11 cellular contexts compared by ENCODE assay signal in the genomic region with DNA sequence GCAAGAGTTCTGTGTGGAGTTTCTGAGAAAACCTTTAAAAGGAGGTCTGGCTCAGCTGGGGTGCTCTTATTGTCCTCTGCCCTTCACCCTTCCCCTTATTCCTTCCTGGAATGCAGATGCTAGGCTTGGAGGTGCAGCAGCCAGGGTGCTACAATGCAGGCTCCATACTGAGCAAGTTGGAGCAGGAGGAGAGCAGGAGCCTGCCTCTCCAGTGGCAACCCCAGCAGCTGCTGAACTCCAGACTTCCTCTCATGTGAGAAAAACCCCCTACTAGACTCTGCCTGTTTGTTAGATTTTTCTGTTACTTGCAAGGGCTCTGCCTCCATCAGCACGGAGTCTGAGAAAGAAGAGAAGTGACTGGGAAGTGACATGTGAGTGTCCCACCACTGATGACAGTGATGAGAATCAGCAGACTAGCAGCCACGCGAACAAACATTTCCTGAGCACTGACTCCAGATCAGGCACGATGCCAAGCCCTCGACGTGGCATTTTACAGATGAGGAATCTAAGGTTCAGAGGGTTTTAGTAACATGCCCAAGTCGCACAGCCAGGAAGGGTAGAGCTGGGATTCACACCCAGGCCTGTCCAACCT. TPM values are rescaled to one million over a fixed set of nuclear protein-coding genes. Genes with fewer than 3 reads are reported as not detected.
DNase-seq lines count a peak whose midpoint lies in the region; ATAC-seq and TF ChIP-seq lines count a peak whose summit lies in the region.
"Had no signal": no experiment of that assay in that cellular context is flagged by ENCODE, and none has a peak within 500 bp of the region (broad histone marks: within the 10 kb centered on the region; RNA-seq: fewer than 3 reads in every experiment).

No MANE protein-coding gene starts in this region.

- H4K5ac ChIP-seq in H9 (ENCODE audit: insufficient read length, low read depth, low read length): no peak overlapping the region

- H3K9me2 ChIP-seq in hepatocyte (replicated peaks; ENCODE audit: insufficient read depth): no peaks in the 10 kb centered on the region

- H3K4me3 Mint-ChIP-seq in H9: no peak overlapping the region
- H3K4me3 Mint-ChIP-seq: IgD-negative memory B cell had no signal

- H2AFZ ChIP-seq in H9 (ENCODE audit: low read length) (no peak overlapping the region), hepatocyte (no peak overlapping the region)

- peaks cover 0 to 11% (median 4%) of the 10 kb centered on the region in 3 experiments; a peak in 4 of 7 replicates for H3K36me3 Mint-ChIP-seq in H9 (ENCODE audit: insufficient read depth in 1 of 3, low read depth in 3 of 3)

- H3K4me1 Mint-ChIP-seq in H9: peaks cover 0 to 2% of the 10 kb centered on the region in 2 experiments; a peak in 2 of 4 replicates

- no peak overlapping the region for H2BK120ac ChIP-seq in H9 (ENCODE audit: low read depth, low read length, poor library complexity, severe bottlenecking)

- H3K18ac ChIP-seq in H9 (ENCODE audit: insufficient read length, low read depth, low read length): no peak overlapping the region

- no peak overlapping the region for H3K9ac ChIP-seq in H9 (ENCODE audit: extremely low read depth, insufficient read length, low read length)

- no peak overlapping the region; the same call in 1 of the 2 replicates for H3K14ac ChIP-seq in H9 (ENCODE audit: insufficient read depth, low read length)

- H2BK12ac ChIP-seq in H9 (ENCODE audit: insufficient read length, low read depth, low read length): no peak overlapping the region

- H4K20me1 ChIP-seq in H9 (ENCODE audit: control insufficient read depth, insufficient read depth, insufficient read length) (no peaks in the 10 kb centered on the region), hepatocyte (ENCODE audit: insufficient read depth, poor library complexity, severe bottlenecking) (no peaks in the 10 kb centered on the region)

- no peaks in the 10 kb centered on the region for H3K4me1 ChIP-seq in H9 (ENCODE audit: insufficient read depth, low read length)
- H3K4me1 ChIP-seq in hepatocyte (ENCODE audit: insufficient read depth): no peaks in the 10 kb centered on the region

- H2BK5ac ChIP-seq in H9 (ENCODE audit: insufficient read length, low read length): no peak overlapping the region

- no peaks in the 10 kb centered on the region for H3K79me1 ChIP-seq in H9 (ENCODE audit: insufficient read depth, low read depth, low read length, poor library complexity, severe bottlenecking)

- H3T11ph ChIP-seq in H9 (ENCODE audit: low read length): no peak overlapping the region

- H3K27me3 ChIP-seq in H9 (ENCODE audit: insufficient read depth, low read length) (no peaks in the 10 kb centered on the region), hepatocyte (no peaks in the 10 kb centered on the region), WERI-Rb-1 (ENCODE audit: insufficient read depth, low read depth, severe bottlenecking) (no peaks in the 10 kb centered on the region)

- TF ChIP-seq CTCF in H9 (conservative IDR thresholded peaks at IDR 0.05): no peak
- TF ChIP-seq CTCF in fibroblast of pulmonary artery (IDR thresholded peaks at IDR 0.05; ENCODE audit: low read length, missing control alignments): no peak
- no peak for TF ChIP-seq CTCF in omental fat pad (IDR thresholded peaks at IDR 0.05)
- TF ChIP-seq CTCF in hepatocyte (IDR thresholded peaks at IDR 0.05; ENCODE audit: poor library complexity): no peak
- TF ChIP-seq CTCF in WERI-Rb-1 (IDR thresholded peaks at IDR 0.05; ENCODE audit: low read depth, low read length): no peak

- no peaks in the 10 kb centered on the region for H3K9me3 ChIP-seq in H9 (ENCODE audit: control insufficient read depth, low read depth, low read length)
- no peaks in the 10 kb centered on the region for H3K9me3 ChIP-seq in hepatocyte (ENCODE audit: low read depth)
- H3K9me3 ChIP-seq in WERI-Rb-1 (ENCODE audit: severe bottlenecking): no peaks in the 10 kb centered on the region

- no peak overlapping the region for H3K4ac ChIP-seq in H9 (ENCODE audit: low read depth, low read length)

- H3K79me2 ChIP-seq in H9 (ENCODE audit: insufficient read depth, low read length) (no peaks in the 10 kb centered on the region), hepatocyte (no peaks in the 10 kb centered on the region)

- no peak overlapping the region for H2AK5ac ChIP-seq in H9 (ENCODE audit: insufficient read length, low read length)

- no peak overlapping the region for H4K8ac ChIP-seq in H9 (replicated peaks; ENCODE audit: insufficient read length, low read depth, low read length)

- H3K27me3 Mint-ChIP-seq in H9 (ENCODE audit: low read depth): no peaks in the 10 kb centered on the region
- H3K27me3 Mint-ChIP-seq: IgD-negative memory B cell had no signal

- no peak overlapping the region for H4K91ac ChIP-seq in H9 (ENCODE audit: insufficient read length, low read depth, low read length)

- peak; percentile 66 for ATAC-seq in SK-N-SH treated with all-trans-retinoic acid at 6 μM for 48 hours
- ATAC-seq in omental fat pad (ENCODE audit: low FRiP score): peak; percentile 7

- H3K9me3 Mint-ChIP-seq in H9: no peaks in the 10 kb centered on the region
- H3K9me3 Mint-ChIP-seq: IgD-negative memory B cell had no signal

- no peak overlapping the region for H2BK15ac ChIP-seq in H9 (ENCODE audit: low read depth, low read length)

- H3K23ac ChIP-seq in H9 (ENCODE audit: insufficient read length, low read depth, low read length): no peak overlapping the region

- WGBS in H9 (ENCODE audit: extremely low coverage, insufficient read length, low lambda C conversion rate): no CpG with 5 or more reads among the region's 7 CpGs
- 87% methylated on average over 7 of the region's 7 CpGs for WGBS in hepatocyte (ENCODE audit: low lambda C conversion rate, missing lambda C conversion rate)

- H3K27ac Mint-ChIP-seq in H9: peak overlapping the region in 2 of 3 experiments; percentile 48 to 83; a peak in 3 of 7 replicates
- H3K27ac Mint-ChIP-seq: IgD-negative memory B cell had no signal

- no peak overlapping the region for H3K4me2 ChIP-seq in H9 (ENCODE audit: insufficient read depth, insufficient read length, low read length)
- H3K4me2 ChIP-seq in hepatocyte: no peak overlapping the region

- H3K27ac ChIP-seq in H9 (ENCODE audit: insufficient read length, low read depth, low read length) (no peak overlapping the region), hepatocyte (no peak overlapping the region), WERI-Rb-1 (no peak overlapping the region)

- H3K56ac ChIP-seq in H9 (ENCODE audit: insufficient read length, low read depth, low read length): no peak overlapping the region

- DNase-seq in H9 (no peak), fibroblast of pulmonary artery (ENCODE audit: low read depth) (peak; percentile 62), omental fat pad (ENCODE audit: low spot score) (no peak), hepatocyte (ENCODE audit: low spot score) (no peak), NCI-H748 treated with DMSO at 0.1 percent for 48 hours (lab: John Stamatoyannopoulos, UW) (no peak), WERI-Rb-1 (no peak)
- no peak for DNase-seq in activated CD8-positive, alpha-beta memory T cell treated with anti-CD3 and anti-CD28 coated beads for 24 hours

- H2BK20ac ChIP-seq in H9 (ENCODE audit: low read depth, low read length, poor library complexity, severe bottlenecking): no peak overlapping the region

- no peaks in the 10 kb centered on the region for H3K23me2 ChIP-seq in H9 (ENCODE audit: insufficient read length, low read depth, low read length, poor library complexity, severe bottlenecking)

- H3K36me3 ChIP-seq in hepatocyte (replicated peaks; ENCODE audit: insufficient read depth, low read depth) (no peaks in the 10 kb centered on the region), WERI-Rb-1 (no peaks in the 10 kb centered on the region)

- H3K4me3 ChIP-seq in fibroblast of pulmonary artery (replicated peaks; ENCODE audit: low read depth, low read length) (no peak overlapping the region), hepatocyte (no peak overlapping the region), WERI-Rb-1 (ENCODE audit: low read depth, low read length) (no peak overlapping the region)

TF ChIP-seq in SK-N-SH treated with all-trans-retinoic acid at 6 μM for 48 hours, 23 proteins besides CTCF, POLR2A, EP300 and RAD21 (continues in another document):
- TF ChIP-seq, protein P1, sequence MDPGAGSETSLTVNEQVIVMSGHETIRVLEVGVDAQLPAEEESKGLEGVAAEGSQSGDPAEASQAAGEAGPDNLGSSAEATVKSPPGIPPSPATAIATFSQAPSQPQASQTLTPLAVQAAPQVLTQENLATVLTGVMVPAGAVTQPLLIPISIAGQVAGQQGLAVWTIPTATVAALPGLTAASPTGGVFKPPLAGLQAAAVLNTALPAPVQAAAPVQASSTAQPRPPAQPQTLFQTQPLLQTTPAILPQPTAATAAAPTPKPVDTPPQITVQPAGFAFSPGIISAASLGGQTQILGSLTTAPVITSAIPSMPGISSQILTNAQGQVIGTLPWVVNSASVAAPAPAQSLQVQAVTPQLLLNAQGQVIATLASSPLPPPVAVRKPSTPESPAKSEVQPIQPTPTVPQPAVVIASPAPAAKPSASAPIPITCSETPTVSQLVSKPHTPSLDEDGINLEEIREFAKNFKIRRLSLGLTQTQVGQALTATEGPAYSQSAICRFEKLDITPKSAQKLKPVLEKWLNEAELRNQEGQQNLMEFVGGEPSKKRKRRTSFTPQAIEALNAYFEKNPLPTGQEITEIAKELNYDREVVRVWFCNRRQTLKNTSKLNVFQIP (CRISPR knock-in tag; IDR thresholded peaks at IDR 0.05; ENCODE audit: borderline replicate concordance, low read depth): no peak
- no peak for TF ChIP-seq ZFP3 (CRISPR knock-in tag; IDR thresholded peaks at IDR 0.05)
- TF ChIP-seq GLIS3 (CRISPR knock-in tag; IDR thresholded peaks at IDR 0.05): no peak
- no peak for TF ChIP-seq ISL1 (CRISPR knock-in tag; IDR thresholded peaks at IDR 0.05)
- TF ChIP-seq RARB (CRISPR knock-in tag; IDR thresholded peaks at IDR 0.05): no peak
- TF ChIP-seq CSDC2 (CRISPR knock-in tag; IDR thresholded peaks at IDR 0.05): no peak
- no peak for TF ChIP-seq TOX (CRISPR knock-in tag; IDR thresholded peaks at IDR 0.05; ENCODE audit: borderline replicate concordance)
- no peak for TF ChIP-seq ZNF565 (CRISPR knock-in tag; conservative IDR thresholded peaks at IDR 0.05; ENCODE audit: low read depth)
- TF ChIP-seq ARNTL (CRISPR knock-in tag; IDR thresholded peaks at IDR 0.05; ENCODE audit: borderline replicate concordance, low read depth): no peak
- TF ChIP-seq OSR1 (CRISPR knock-in tag; IDR thresholded peaks at IDR 0.05): no peak
- no peak for TF ChIP-seq ESRRG (CRISPR knock-in tag; IDR thresholded peaks at IDR 0.05)

RNA-seq across cellular contexts. Expression of a gene that starts 16.1 kb away (rescaled TPM):
- 0.72 and 0.81 TPM in 2 replicates for total RNA-seq in H9 (2021)
- 100 to 1,000 TPM in 3 of 4 donors, 10 to 100 TPM in 1; 16.1 to 691 (median 335) TPM for total RNA-seq in omental fat pad
- 73.1 and 90.3 TPM in 2 replicates for total RNA-seq in hepatocyte
- polyA plus RNA-seq in hepatocyte: 36.9 and 40.7 TPM in 2 replicates
- total RNA-seq: OCI-LY7; T-helper 2 cell treated with Interferon-gamma antibody and Interleukin-4, amounts not matched to agents 100 ng/mL and 5 ng/mL, for 36 hours had no signal

RNA-seq across cellular contexts. Expression of a gene that starts 53.5 kb away (rescaled TPM):
- total RNA-seq in H9 (2021) (9.5 and 10.4 TPM in 2 replicates), omental fat pad (100 to 1,000 TPM; 113 to 173 (median 129) TPM), hepatocyte (74.9 and 76.7 TPM in 2 replicates)
- polyA plus RNA-seq in hepatocyte: 57.8 and 58.6 TPM in 2 replicates
